In the genomic region with DNA sequence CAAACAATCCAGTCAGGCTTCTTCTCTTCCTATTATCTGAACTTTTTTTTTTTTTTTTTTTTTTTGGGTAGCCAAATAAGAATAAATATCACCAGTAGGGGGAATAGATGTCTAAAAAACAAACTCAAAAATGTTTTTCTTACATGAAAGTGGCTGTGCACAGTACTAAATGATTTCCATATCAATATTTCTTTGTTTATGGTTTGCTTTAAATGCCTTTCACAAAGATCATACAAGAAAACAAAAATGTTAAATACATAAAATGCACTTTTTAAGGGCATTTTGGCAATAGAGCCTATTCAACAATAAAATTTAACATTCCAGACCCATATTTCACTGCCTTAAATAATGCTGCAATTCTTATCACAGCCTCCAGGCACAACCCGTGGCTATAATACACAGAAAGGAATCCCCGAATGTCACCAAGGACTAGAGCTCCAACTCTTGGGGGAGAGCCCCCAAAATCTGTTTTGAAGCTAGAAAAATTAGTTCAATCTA, we compare ENCODE assay signal across 8 cellular contexts.
DNase-seq lines count a peak whose midpoint lies in the region; ATAC-seq and TF ChIP-seq lines count a peak whose summit lies in the region.
"Had no signal": no experiment of that assay in that cellular context is flagged by ENCODE, and none has a peak within 500 bp of the region (broad histone marks: within the 10 kb centered on the region; RNA-seq: fewer than 3 reads in every experiment).

No MANE protein-coding gene starts in this region.

- no peaks in the 10 kb centered on the region for H3K4me1 ChIP-seq in parathyroid adenoma

- no peaks in the 10 kb centered on the region for H3K36me3 ChIP-seq in parathyroid adenoma (ENCODE audit: control insufficient read depth, insufficient read depth, low read length)

- H3K9me3 ChIP-seq in parathyroid adenoma (ENCODE audit: control insufficient read depth, low read length): no peaks in the 10 kb centered on the region

- no peaks in the 10 kb centered on the region for H3K27me3 ChIP-seq in parathyroid adenoma (ENCODE audit: control insufficient read depth, insufficient read depth, low read length)

- H2AFZ ChIP-seq in parathyroid adenoma: no peak overlapping the region

- DNase-seq in EL (peak; percentile 47), M059J (ENCODE audit: low read depth) (peak; percentile 28), cardiac fibroblast (ENCODE audit: low read depth in 2 of 2) (peak; percentile 45 to 63), coronary artery (ENCODE audit: low spot score) (no peak)
- DNase-seq: NCI-H526 had no signal

- H3K27ac ChIP-seq in parathyroid adenoma: no peak overlapping the region
- no peak overlapping the region for H3K27ac ChIP-seq in coronary artery

- TF ChIP-seq CTCF in cardiac fibroblast (IDR thresholded peaks at IDR 0.05; ENCODE audit: low read depth, low read length) (peak; percentile 50), parathyroid adenoma (IDR thresholded peaks at IDR 0.05) (peak; percentile 28), coronary artery (IDR thresholded peaks at IDR 0.05) (no peak)

- H3K9ac ChIP-seq in parathyroid adenoma: no peak overlapping the region

- no peak for ATAC-seq in HG03108 (IDR thresholded peaks at IDR 0.05; ENCODE audit: unreplicated experiment)
- no peak for ATAC-seq in GM21367 (IDR thresholded peaks at IDR 0.05; ENCODE audit: unreplicated experiment)

- H3K4me3 ChIP-seq in cardiac fibroblast (replicated peaks in 1 of 2; ENCODE audit: low read depth in 2 of 2, low read length in 2 of 2) (no peak overlapping the region), parathyroid adenoma (ENCODE audit: low read depth, low read length) (no peak overlapping the region), coronary artery (no peak overlapping the region)

- no peaks in the 10 kb centered on the region for H3K79me2 ChIP-seq in parathyroid adenoma

- no peak overlapping the region for H3K4me2 ChIP-seq in parathyroid adenoma (ENCODE audit: low read length)
